In the genomic region with DNA sequence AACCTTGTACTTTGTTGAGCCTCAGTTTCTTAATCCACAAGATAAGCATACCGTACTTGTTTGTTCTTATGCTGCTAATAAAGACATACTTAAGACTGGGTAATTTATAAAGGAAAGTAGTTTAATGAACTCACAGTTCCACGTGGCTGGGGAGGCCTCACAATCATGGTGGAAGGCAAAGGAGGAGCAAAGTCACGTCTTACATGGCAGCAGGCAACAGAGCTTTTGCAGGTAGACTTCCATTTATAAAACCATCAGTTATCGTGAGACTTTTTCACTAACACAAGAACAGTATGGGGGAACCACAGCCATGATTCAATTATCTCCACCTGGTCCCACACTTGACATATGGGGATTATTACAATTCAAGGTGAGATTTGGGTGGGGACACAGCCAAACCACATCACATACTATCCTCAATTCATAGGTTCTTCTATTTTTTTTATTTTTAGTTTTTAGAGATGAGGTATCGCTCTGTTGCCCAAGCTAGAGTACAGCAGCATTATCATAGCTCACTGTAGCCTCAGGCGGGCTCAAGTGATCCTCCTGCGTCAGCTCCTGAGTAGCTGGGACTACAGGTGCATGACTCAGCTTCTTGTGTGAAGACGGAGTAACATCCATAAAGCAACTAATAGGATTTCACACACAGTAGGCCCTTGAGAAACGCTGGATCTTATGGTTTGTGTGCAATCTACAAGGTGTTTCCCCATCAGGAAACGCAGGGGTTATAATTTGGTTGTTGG, we compare ENCODE assay signal across 30 cellular contexts.
"Had no signal": no experiment of that assay in that cellular context is flagged by ENCODE, and none has a peak within 500 bp of the region (broad histone marks: within the 10 kb centered on the region; RNA-seq: fewer than 3 reads in every experiment).

No MANE protein-coding gene starts in this region.

- H3K4me3 ChIP-seq: cardiac muscle cell, PC-9 had no signal

- H3K27ac ChIP-seq: brain microvascular endothelial cell, cardiac muscle cell, KMS-11, WERI-Rb-1 had no signal

- H3K4me2 ChIP-seq: KMS-11, PC-9 had no signal

- H3K36me3 ChIP-seq: brain microvascular endothelial cell, cardiac muscle cell, WERI-Rb-1 had no signal

- H3K27me3 ChIP-seq: brain microvascular endothelial cell, cardiac muscle cell had no signal

- ATAC-seq: activated CD8-positive, alpha-beta T cell treated with anti-CD3 and anti-CD28 coated beads for 36 hours; activated T-cell treated with anti-CD3 and anti-CD28 coated beads, Interleukin-2, amount 50 U/mL, for 72 hours; activated T-helper 17 cell treated with anti-CD3 and anti-CD28 coated beads, Interleukin-2, amount 50 U/mL, for 72 hours had no signal

- H2AFZ ChIP-seq: PC-9 had no signal

- H3K9ac ChIP-seq: KMS-11 had no signal

- DNase-seq: activated CD4-positive, alpha-beta T cell treated with anti-CD3 and anti-CD28 coated beads for 1 hour; activated CD4-positive, alpha-beta T cell treated with anti-CD3 and anti-CD28 coated beads for 48 hours; activated CD4-positive, CD25-positive, alpha-beta regulatory T cell; activated CD8-positive, alpha-beta T cell treated with anti-CD3 and anti-CD28 coated beads for 36 hours; activated effector memory CD4-positive, alpha-beta T cell treated with anti-CD3 and anti-CD28 coated beads, Interleukin-2, amount 50 U/mL, for 16 hours; activated naive CD4-positive, alpha-beta T cell; activated naive CD4-positive, alpha-beta T cell treated with anti-CD3 and anti-CD28 coated beads, Interleukin-2, amount 50 U/mL, for 16 hours; activated naive CD8-positive, alpha-beta T cell treated with anti-CD3 and anti-CD28 coated beads for 36 hours; activated T-cell treated with anti-CD3 and anti-CD28 coated beads, Interleukin-2, amount 50 U/mL, for 1 hour; activated T-cell treated with anti-CD3 and anti-CD28 coated beads, Interleukin-2, amount 50 U/mL, for 72 hours; amniotic stem cell; aorta; brain microvascular endothelial cell; NCI-H1105; NCI-H1436; NCI-H1694; NCI-H1930; NCI-H2081 treated with DMSO at 0.1 percent for 48 hours; NCI-H226; NCI-H446 treated with DMSO at 0.1 percent for 48 hours; NCI-H524; NCI-H69; PC-9; Right ventricle myocardium superior; T1000; WERI-Rb-1 had no signal

- H3K4me1 Mint-ChIP-seq: activated T-helper 17 cell treated with anti-CD3 and anti-CD28 coated beads, Interleukin-2, amount 50 U/mL, for 72 hours had no signal

- H3K27ac Mint-ChIP-seq: activated CD8-positive, alpha-beta T cell treated with anti-CD3 and anti-CD28 coated beads for 36 hours; activated naive CD8-positive, alpha-beta T cell treated with anti-CD3 and anti-CD28 coated beads for 36 hours; activated T-cell treated with anti-CD3 and anti-CD28 coated beads, Interleukin-2, amount 50 U/mL, for 72 hours; activated T-helper 17 cell treated with anti-CD3 and anti-CD28 coated beads, Interleukin-2, amount 50 U/mL, for 72 hours had no signal

- H3K36me3 Mint-ChIP-seq: activated naive CD8-positive, alpha-beta T cell treated with anti-CD3 and anti-CD28 coated beads for 36 hours had no signal

- FAIRE-seq: RCC 7860 had no signal

- H3K9me3 Mint-ChIP-seq: activated CD8-positive, alpha-beta T cell treated with anti-CD3 and anti-CD28 coated beads for 36 hours; activated T-cell treated with anti-CD3 and anti-CD28 coated beads, Interleukin-2, amount 50 U/mL, for 72 hours had no signal

- H3K4me3 Mint-ChIP-seq: activated CD8-positive, alpha-beta T cell treated with anti-CD3 and anti-CD28 coated beads for 36 hours; activated naive CD8-positive, alpha-beta T cell treated with anti-CD3 and anti-CD28 coated beads for 36 hours; activated T-cell treated with anti-CD3 and anti-CD28 coated beads, Interleukin-2, amount 50 U/mL, for 72 hours; activated T-helper 17 cell treated with anti-CD3 and anti-CD28 coated beads, Interleukin-2, amount 50 U/mL, for 72 hours had no signal
